Comparison of ENCODE assay signal across 1 cellular context in the genomic region with DNA sequence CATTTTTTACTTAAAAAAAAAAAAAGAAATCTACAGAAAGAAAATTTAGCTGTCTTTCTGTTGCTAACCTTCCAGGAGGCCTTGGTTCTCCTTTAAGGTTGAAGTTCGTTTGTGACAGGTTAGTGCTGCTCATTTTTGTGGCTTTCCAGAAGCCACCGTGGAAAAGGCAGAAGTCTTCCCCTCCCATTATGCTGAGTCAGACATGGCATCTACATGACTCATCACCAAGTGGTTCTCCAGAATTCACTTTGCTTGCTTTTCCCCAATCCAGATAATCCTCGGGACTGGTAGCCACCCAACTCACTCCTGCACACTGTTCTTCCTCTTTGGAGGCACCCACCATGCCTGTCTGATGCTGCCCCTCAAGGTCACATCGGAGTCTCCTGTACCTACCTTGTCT.
TF ChIP-seq lines count a peak whose summit lies in the region.

No MANE protein-coding gene starts in this region.

TF ChIP-seq in GM23338, 12 proteins besides CTCF, POLR2A, EP300 and RAD21 (continued from another document):
- TF ChIP-seq, protein P1, sequence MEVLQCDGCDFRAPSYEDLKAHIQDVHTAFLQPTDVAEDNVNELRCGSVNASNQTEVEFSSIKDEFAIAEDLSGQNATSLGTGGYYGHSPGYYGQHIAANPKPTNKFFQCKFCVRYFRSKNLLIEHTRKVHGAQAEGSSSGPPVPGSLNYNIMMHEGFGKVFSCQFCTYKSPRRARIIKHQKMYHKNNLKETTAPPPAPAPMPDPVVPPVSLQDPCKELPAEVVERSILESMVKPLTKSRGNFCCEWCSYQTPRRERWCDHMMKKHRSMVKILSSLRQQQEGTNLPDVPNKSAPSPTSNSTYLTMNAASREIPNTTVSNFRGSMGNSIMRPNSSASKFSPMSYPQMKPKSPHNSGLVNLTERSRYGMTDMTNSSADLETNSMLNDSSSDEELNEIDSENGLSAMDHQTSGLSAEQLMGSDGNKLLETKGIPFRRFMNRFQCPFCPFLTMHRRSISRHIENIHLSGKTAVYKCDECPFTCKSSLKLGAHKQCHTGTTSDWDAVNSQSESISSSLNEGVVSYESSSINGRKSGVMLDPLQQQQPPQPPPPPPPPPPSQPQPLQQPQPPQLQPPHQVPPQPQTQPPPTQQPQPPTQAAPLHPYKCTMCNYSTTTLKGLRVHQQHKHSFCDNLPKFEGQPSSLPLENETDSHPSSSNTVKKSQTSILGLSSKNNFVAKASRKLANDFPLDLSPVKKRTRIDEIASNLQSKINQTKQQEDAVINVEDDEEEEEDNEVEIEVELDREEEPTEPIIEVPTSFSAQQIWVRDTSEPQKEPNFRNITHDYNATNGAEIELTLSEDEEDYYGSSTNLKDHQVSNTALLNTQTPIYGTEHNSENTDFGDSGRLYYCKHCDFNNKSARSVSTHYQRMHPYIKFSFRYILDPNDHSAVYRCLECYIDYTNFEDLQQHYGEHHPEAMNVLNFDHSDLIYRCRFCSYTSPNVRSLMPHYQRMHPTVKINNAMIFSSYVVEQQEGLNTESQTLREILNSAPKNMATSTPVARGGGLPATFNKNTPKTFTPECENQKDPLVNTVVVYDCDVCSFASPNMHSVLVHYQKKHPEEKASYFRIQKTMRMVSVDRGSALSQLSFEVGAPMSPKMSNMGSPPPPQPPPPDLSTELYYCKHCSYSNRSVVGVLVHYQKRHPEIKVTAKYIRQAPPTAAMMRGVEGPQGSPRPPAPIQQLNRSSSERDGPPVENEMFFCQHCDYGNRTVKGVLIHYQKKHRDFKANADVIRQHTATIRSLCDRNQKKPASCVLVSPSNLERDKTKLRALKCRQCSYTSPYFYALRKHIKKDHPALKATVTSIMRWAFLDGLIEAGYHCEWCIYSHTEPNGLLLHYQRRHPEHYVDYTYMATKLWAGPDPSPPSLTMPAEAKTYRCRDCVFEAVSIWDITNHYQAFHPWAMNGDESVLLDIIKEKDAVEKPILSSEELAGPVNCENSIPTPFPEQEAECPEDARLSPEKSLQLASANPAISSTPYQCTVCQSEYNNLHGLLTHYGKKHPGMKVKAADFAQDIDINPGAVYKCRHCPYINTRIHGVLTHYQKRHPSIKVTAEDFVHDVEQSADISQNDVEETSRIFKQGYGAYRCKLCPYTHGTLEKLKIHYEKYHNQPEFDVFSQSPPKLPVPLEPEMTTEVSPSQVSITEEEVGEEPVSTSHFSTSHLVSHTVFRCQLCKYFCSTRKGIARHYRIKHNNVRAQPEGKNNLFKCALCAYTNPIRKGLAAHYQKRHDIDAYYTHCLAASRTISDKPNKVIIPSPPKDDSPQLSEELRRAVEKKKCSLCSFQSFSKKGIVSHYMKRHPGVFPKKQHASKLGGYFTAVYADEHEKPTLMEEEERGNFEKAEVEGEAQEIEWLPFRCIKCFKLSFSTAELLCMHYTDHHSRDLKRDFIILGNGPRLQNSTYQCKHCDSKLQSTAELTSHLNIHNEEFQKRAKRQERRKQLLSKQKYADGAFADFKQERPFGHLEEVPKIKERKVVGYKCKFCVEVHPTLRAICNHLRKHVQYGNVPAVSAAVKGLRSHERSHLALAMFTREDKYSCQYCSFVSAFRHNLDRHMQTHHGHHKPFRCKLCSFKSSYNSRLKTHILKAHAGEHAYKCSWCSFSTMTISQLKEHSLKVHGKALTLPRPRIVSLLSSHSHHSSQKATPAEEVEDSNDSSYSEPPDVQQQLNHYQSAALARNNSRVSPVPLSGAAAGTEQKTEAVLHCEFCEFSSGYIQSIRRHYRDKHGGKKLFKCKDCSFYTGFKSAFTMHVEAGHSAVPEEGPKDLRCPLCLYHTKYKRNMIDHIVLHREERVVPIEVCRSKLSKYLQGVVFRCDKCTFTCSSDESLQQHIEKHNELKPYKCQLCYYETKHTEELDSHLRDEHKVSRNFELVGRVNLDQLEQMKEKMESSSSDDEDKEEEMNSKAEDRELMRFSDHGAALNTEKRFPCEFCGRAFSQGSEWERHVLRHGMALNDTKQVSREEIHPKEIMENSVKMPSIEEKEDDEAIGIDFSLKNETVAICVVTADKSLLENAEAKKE (CRISPR knock-in tag; IDR thresholded peaks at IDR 0.05), result no peak
- TF ChIP-seq STAT1 (IDR thresholded peaks at IDR 0.05; ENCODE audit: unreplicated experiment) (no peak), ZNF114 (CRISPR knock-in tag; IDR thresholded peaks at IDR 0.05) (no peak), JUNB (IDR thresholded peaks at IDR 0.05; ENCODE audit: unreplicated experiment) (no peak), POLR2AphosphoS5 (IDR thresholded peaks at IDR 0.05; ENCODE audit: low read depth) (no peak), ZNF331 (CRISPR knock-in tag; IDR thresholded peaks at IDR 0.05; ENCODE audit: low read depth) (no peak), EZH2phosphoT487 (IDR thresholded peaks at IDR 0.05; ENCODE audit: unreplicated experiment) (no peak), NANOG (IDR thresholded peaks at IDR 0.05; ENCODE audit: borderline replicate concordance) (no peak), REST (IDR thresholded peaks at IDR 0.05; ENCODE audit: unreplicated experiment) (no peak), ETS1 (IDR thresholded peaks at IDR 0.05) (no peak), CREB1 (CRISPR knock-in tag; IDR thresholded peaks at IDR 0.05; ENCODE audit: low read depth) (no peak)
